Comparison of ENCODE assay signal across 20 cellular contexts in the genomic region with DNA sequence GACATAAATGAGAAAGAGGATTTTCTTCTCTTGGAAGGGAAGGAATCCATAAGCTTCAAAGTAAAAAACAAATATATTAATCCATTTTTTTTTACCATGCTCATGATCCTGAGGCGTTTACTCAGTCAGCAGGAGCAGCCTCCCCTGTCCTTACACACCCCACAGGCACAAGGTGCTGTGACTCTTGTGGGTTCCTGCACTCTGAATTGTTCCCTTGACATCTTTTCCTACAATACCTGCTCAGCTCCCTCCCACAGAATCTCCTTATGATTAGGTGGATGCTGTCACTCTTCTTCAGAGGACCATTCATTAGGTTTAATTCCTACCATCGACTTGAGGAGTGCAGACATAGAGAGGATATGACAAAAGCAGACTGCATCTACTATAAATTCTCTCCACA. TPM values are rescaled to one million over a fixed set of nuclear protein-coding genes. Genes with fewer than 3 reads are reported as not detected.
DNase-seq lines count a peak whose midpoint lies in the region; ATAC-seq and TF ChIP-seq lines count a peak whose summit lies in the region.
"Had no signal": no experiment of that assay in that cellular context is flagged by ENCODE, and none has a peak within 500 bp of the region (broad histone marks: within the 10 kb centered on the region; RNA-seq: fewer than 3 reads in every experiment).

No MANE protein-coding gene starts in this region.

- H3K27ac Mint-ChIP-seq in nephron progenitor cell (peak overlapping the region; percentile 25), endothelial cell (ENCODE audit: unreplicated experiment) (no peak overlapping the region)
- H3K27ac Mint-ChIP-seq: B cell; CD4-positive, alpha-beta T cell; CD8-positive, alpha-beta T cell had no signal

- H3K4me3 ChIP-seq in left lung = no peak overlapping the region
- H3K4me3 ChIP-seq: A549; BLaER1 treated with 17β-estradiol and CSF1 and Interleukin-3, amounts not matched to agents 10 nM and 100 nM had no signal

- H3K27me3 Mint-ChIP-seq in nephron progenitor cell (ENCODE audit: low read depth, poor library complexity) (peaks cover 23% of the 10 kb centered on the region), endothelial cell (ENCODE audit: unreplicated experiment) (peaks cover 7% of the 10 kb centered on the region)

- DNase-seq in NCI-H82 (lab: John Stamatoyannopoulos, UW) = peak; percentile 13
- no peak for DNase-seq in NCI-H82 treated with DMSO at 0.1 percent for 48 hours (lab: John Stamatoyannopoulos, UW; ENCODE audit: unreplicated experiment)
- DNase-seq in nephron progenitor cell = no peak
- peak; percentile 69 for DNase-seq in putamen (ENCODE audit: low spot score)
- no peak for DNase-seq in left lung
- no peak for DNase-seq in endothelial cell (ENCODE audit: low spot score)
- DNase-seq: AML-193; Caco-2; Calu3; CD4-positive, alpha-beta T cell; CD8-positive, alpha-beta T cell; DMS79 treated with DMSO at 0.1 percent for 48 hours; GF-D8 had no signal

- H3K4me3 Mint-ChIP-seq in nephron progenitor cell = no peak overlapping the region
- no peak overlapping the region for H3K4me3 Mint-ChIP-seq in endothelial cell (ENCODE audit: unreplicated experiment)
- H3K4me3 Mint-ChIP-seq: B cell; CD4-positive, alpha-beta T cell; CD8-positive, alpha-beta T cell had no signal

- H3K36me3 ChIP-seq in left lung = no peaks in the 10 kb centered on the region
- H3K36me3 ChIP-seq: BLaER1 treated with 17β-estradiol and CSF1 and Interleukin-3, amounts not matched to agents 10 nM and 100 nM had no signal

- ATAC-seq in left lung = no peak
- no peak for ATAC-seq in GM19452 (IDR thresholded peaks at IDR 0.05; ENCODE audit: unreplicated experiment)
- ATAC-seq: A549; CD8-positive, alpha-beta T cell had no signal

- H3K4me1 ChIP-seq in left lung = peaks cover 0 to 18% of the 10 kb centered on the region in 2 donors
- H3K4me1 ChIP-seq: A549, Caco-2 had no signal

- H3K4me1 Mint-ChIP-seq in nephron progenitor cell = peaks cover 4% of the 10 kb centered on the region
- no peaks in the 10 kb centered on the region for H3K4me1 Mint-ChIP-seq in endothelial cell (ENCODE audit: unreplicated experiment)

- intact Hi-C loops in left lung (cut with DNase I) = no loop called here

- H3K27ac ChIP-seq in left lung = no peak overlapping the region
- H3K27ac ChIP-seq: 22Rv1; A549; BLaER1 treated with 17β-estradiol and CSF1 and Interleukin-3, amounts not matched to agents 10 nM and 100 nM; C4-2B had no signal

- TF ChIP-seq CTCF in nephron progenitor cell (IDR thresholded peaks at IDR 0.05) (no peak), left lung (IDR thresholded peaks at IDR 0.05) (no peak), endothelial cell (IDR thresholded peaks at IDR 0.05; ENCODE audit: unreplicated experiment) (no peak)

- H3K9me3 Mint-ChIP-seq in nephron progenitor cell (no peaks in the 10 kb centered on the region), endothelial cell (ENCODE audit: unreplicated experiment) (no peaks in the 10 kb centered on the region)
- H3K9me3 Mint-ChIP-seq: CD4-positive, alpha-beta T cell; CD8-positive, alpha-beta T cell had no signal

- H3K9me3 ChIP-seq in left lung = no peaks in the 10 kb centered on the region
- H3K9me3 ChIP-seq: A549; BLaER1 treated with 17β-estradiol and CSF1 and Interleukin-3, amounts not matched to agents 10 nM and 100 nM; Caco-2 had no signal

- H3K27me3 ChIP-seq in left lung = no peaks in the 10 kb centered on the region
- H3K27me3 ChIP-seq: BLaER1 treated with 17β-estradiol and CSF1 and Interleukin-3, amounts not matched to agents 10 nM and 100 nM had no signal

- H3K36me3 Mint-ChIP-seq in nephron progenitor cell (ENCODE audit: low read depth) = no peaks in the 10 kb centered on the region
- no peaks in the 10 kb centered on the region for H3K36me3 Mint-ChIP-seq in endothelial cell (ENCODE audit: low read depth, unreplicated experiment)
- H3K36me3 Mint-ChIP-seq: CD8-positive, alpha-beta T cell had no signal

RNA-seq across cellular contexts. Expression of gene PSRC1, which starts 10.1 kb away (rescaled TPM):
- total RNA-seq in left lung (1 to 10 TPM; 4.2 to 7.3 TPM), endothelial cell (ENCODE audit: unreplicated experiment) (9.7 TPM)
- total RNA-seq: B cell; CD8-positive, alpha-beta T cell had no signal

RNA-seq across cellular contexts. Expression of gene MYBPHL, which starts 13.8 kb away (rescaled TPM):
- 10 to 100 TPM in 1 of 2 donors, not detected in 1; 21.4 TPM for total RNA-seq in left lung
- not detected for total RNA-seq in endothelial cell (ENCODE audit: unreplicated experiment)
- total RNA-seq: A172; B cell; Caco-2; Calu3; CD4-positive, alpha-beta T cell; CD8-positive, alpha-beta T cell had no signal

RNA-seq across cellular contexts. Expression of gene CELSR2, which starts 43.7 kb away (rescaled TPM):
- total RNA-seq in left lung (1 to 10 TPM; 5.9 to 8.8 TPM), endothelial cell (ENCODE audit: unreplicated experiment) (1.6 TPM)

Comparison
In these comparisons a context has a peak if more than half of its experiments do, and no peak if none do; other contexts are left out.
1. DNase-seq: peak in NCI-H82 (single experiment) and putamen (single experiment); none in NCI-H82 treated with DMSO at 0.1 percent for 48 hours (single experiment), nephron progenitor cell (single experiment), left lung (0 of 2) and endothelial cell (single experiment).